1 cellular context compared by ENCODE assay signal in genomic region chr2:213241817-213242216, GRCh38.
TF ChIP-seq lines count a peak whose summit lies in the region.

No MANE protein-coding gene starts in this region.

TF ChIP-seq in H1, 55 proteins besides CTCF, POLR2A, EP300 and RAD21:
- TF ChIP-seq RNF2 (IDR thresholded peaks at IDR 0.05; ENCODE audit: borderline replicate concordance, low read depth, low read length, missing control alignments, poor library complexity, severe bottlenecking) (no peak), KDM4A (IDR thresholded peaks at IDR 0.05; ENCODE audit: low read depth, low read length, severe bottlenecking) (no peak), PHF8 (conservative IDR thresholded peaks at IDR 0.05; ENCODE audit: low read depth, low read length) (no peak), BCL11A (IDR thresholded peaks at IDR 0.05; ENCODE audit: low read depth in 2 of 2, low read length in 2 of 2) (no peak), E2F6 (IDR thresholded peaks at IDR 0.05) (no peak), NANOG (IDR thresholded peaks at IDR 0.05; ENCODE audit: insufficient read depth, low read depth, low read length, poor library complexity, severe bottlenecking) (no peak), KDM1A (IDR thresholded peaks at IDR 0.05; ENCODE audit: borderline replicate concordance, low read length) (no peak), JUN (IDR thresholded peaks at IDR 0.05; ENCODE audit: low read depth, low read length) (no peak), GTF2F1 (IDR thresholded peaks at IDR 0.05; ENCODE audit: borderline replicate concordance, low read depth, low read length) (no peak), EGR1 (IDR thresholded peaks at IDR 0.05; ENCODE audit: borderline replicate concordance, low read depth, low read length) (no peak), SIRT6 (IDR thresholded peaks at IDR 0.05; ENCODE audit: low read length) (no peak), CHD1 (IDR thresholded peaks at IDR 0.05; ENCODE audit: low read depth, low read length) (no peak), RXRA (IDR thresholded peaks at IDR 0.05; ENCODE audit: insufficient read depth, low read depth, low read length) (no peak), ATF2 (IDR thresholded peaks at IDR 0.05; ENCODE audit: low read length) (no peak)
- TF ChIP-seq, protein P1, sequence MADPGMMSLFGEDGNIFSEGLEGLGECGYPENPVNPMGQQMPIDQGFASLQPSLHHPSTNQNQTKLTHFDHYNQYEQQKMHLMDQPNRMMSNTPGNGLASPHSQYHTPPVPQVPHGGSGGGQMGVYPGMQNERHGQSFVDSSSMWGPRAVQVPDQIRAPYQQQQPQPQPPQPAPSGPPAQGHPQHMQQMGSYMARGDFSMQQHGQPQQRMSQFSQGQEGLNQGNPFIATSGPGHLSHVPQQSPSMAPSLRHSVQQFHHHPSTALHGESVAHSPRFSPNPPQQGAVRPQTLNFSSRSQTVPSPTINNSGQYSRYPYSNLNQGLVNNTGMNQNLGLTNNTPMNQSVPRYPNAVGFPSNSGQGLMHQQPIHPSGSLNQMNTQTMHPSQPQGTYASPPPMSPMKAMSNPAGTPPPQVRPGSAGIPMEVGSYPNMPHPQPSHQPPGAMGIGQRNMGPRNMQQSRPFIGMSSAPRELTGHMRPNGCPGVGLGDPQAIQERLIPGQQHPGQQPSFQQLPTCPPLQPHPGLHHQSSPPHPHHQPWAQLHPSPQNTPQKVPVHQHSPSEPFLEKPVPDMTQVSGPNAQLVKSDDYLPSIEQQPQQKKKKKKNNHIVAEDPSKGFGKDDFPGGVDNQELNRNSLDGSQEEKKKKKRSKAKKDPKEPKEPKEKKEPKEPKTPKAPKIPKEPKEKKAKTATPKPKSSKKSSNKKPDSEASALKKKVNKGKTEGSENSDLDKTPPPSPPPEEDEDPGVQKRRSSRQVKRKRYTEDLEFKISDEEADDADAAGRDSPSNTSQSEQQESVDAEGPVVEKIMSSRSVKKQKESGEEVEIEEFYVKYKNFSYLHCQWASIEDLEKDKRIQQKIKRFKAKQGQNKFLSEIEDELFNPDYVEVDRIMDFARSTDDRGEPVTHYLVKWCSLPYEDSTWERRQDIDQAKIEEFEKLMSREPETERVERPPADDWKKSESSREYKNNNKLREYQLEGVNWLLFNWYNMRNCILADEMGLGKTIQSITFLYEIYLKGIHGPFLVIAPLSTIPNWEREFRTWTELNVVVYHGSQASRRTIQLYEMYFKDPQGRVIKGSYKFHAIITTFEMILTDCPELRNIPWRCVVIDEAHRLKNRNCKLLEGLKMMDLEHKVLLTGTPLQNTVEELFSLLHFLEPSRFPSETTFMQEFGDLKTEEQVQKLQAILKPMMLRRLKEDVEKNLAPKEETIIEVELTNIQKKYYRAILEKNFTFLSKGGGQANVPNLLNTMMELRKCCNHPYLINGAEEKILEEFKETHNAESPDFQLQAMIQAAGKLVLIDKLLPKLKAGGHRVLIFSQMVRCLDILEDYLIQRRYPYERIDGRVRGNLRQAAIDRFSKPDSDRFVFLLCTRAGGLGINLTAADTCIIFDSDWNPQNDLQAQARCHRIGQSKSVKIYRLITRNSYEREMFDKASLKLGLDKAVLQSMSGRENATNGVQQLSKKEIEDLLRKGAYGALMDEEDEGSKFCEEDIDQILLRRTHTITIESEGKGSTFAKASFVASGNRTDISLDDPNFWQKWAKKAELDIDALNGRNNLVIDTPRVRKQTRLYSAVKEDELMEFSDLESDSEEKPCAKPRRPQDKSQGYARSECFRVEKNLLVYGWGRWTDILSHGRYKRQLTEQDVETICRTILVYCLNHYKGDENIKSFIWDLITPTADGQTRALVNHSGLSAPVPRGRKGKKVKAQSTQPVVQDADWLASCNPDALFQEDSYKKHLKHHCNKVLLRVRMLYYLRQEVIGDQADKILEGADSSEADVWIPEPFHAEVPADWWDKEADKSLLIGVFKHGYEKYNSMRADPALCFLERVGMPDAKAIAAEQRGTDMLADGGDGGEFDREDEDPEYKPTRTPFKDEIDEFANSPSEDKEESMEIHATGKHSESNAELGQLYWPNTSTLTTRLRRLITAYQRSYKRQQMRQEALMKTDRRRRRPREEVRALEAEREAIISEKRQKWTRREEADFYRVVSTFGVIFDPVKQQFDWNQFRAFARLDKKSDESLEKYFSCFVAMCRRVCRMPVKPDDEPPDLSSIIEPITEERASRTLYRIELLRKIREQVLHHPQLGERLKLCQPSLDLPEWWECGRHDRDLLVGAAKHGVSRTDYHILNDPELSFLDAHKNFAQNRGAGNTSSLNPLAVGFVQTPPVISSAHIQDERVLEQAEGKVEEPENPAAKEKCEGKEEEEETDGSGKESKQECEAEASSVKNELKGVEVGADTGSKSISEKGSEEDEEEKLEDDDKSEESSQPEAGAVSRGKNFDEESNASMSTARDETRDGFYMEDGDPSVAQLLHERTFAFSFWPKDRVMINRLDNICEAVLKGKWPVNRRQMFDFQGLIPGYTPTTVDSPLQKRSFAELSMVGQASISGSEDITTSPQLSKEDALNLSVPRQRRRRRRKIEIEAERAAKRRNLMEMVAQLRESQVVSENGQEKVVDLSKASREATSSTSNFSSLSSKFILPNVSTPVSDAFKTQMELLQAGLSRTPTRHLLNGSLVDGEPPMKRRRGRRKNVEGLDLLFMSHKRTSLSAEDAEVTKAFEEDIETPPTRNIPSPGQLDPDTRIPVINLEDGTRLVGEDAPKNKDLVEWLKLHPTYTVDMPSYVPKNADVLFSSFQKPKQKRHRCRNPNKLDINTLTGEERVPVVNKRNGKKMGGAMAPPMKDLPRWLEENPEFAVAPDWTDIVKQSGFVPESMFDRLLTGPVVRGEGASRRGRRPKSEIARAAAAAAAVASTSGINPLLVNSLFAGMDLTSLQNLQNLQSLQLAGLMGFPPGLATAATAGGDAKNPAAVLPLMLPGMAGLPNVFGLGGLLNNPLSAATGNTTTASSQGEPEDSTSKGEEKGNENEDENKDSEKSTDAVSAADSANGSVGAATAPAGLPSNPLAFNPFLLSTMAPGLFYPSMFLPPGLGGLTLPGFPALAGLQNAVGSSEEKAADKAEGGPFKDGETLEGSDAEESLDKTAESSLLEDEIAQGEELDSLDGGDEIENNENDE (IDR thresholded peaks at IDR 0.05; ENCODE audit: insufficient replicate concordance, low read length), result no peak
